In genomic region chr16:2159052-2159838, GRCh38 we compare ENCODE assay signal across 9 cellular contexts. TPM values are rescaled to one million over a fixed set of nuclear protein-coding genes. Genes with fewer than 3 reads are reported as not detected.
DNase-seq lines count a peak whose midpoint lies in the region; ATAC-seq and TF ChIP-seq lines count a peak whose summit lies in the region.
"Had no signal": no experiment of that assay in that cellular context is flagged by ENCODE, and none has a peak within 500 bp of the region (broad histone marks: within the 10 kb centered on the region; RNA-seq: fewer than 3 reads in every experiment).

No MANE protein-coding gene starts in this region.

- no peak overlapping the region for H3K4me3 ChIP-seq in Loucy (ENCODE audit: low read length, poor library complexity, severe bottlenecking)
- H3K4me3 ChIP-seq in mesendoderm (ENCODE audit: low read length): no peak overlapping the region
- peak overlapping the region; percentile 25 to 36 for H3K4me3 ChIP-seq in tibial artery

- whole genome bisulfite sequencing in mesendoderm (ENCODE audit: extremely low coverage, insufficient coverage, low lambda C conversion rate): no CpG with 5 or more reads among the region's 28 CpGs

- H4K5ac ChIP-seq in mesendoderm (ENCODE audit: low read length): no peak overlapping the region

- H2AK5ac ChIP-seq in mesendoderm (ENCODE audit: low read length): no peak overlapping the region

- peak overlapping the region; percentile 36 for H3K27ac Mint-ChIP-seq in chondrocyte (ENCODE audit: unreplicated experiment)
- H3K27ac Mint-ChIP-seq: activated T-helper 2 cell treated with anti-CD3 and anti-CD28 coated beads, Interferon-gamma antibody, Interleukin-2, Interleukin-4, amounts not matched to agents 10 μg/mL and 5 μg/mL and 100 μg/mL, durations not matched to agents 14 hours and 24 hours and 36 hours had no signal

- peak overlapping the region; percentile 67 for H3K56ac ChIP-seq in mesendoderm (ENCODE audit: low read length)

- H3K4ac ChIP-seq in mesendoderm (ENCODE audit: low read depth, low read length): no peak overlapping the region

- no peak for ATAC-seq in HG03175 (IDR thresholded peaks at IDR 0.05; ENCODE audit: unreplicated experiment)
- no peak for ATAC-seq in GM19455 (IDR thresholded peaks at IDR 0.05; ENCODE audit: unreplicated experiment)
- no peak for ATAC-seq in HG03097 (IDR thresholded peaks at IDR 0.05; ENCODE audit: low FRiP score, unreplicated experiment)

- intact Hi-C loops in tibial artery (cut with DNase I; ENCODE audit: low total_unique reads): no loop called here

- H3K79me1 ChIP-seq in mesendoderm (ENCODE audit: low read length): peaks cover 9% of the 10 kb centered on the region

- H3K4me2 ChIP-seq in Loucy (ENCODE audit: low read depth, low read length, poor library complexity, severe bottlenecking): peak overlapping the region; percentile 20
- no peak overlapping the region for H3K4me2 ChIP-seq in mesendoderm (ENCODE audit: low read length)

- H3K36me3 Mint-ChIP-seq in chondrocyte (ENCODE audit: low read depth): peaks cover 1% of the 10 kb centered on the region

- H3K27me3 ChIP-seq in Loucy (ENCODE audit: insufficient read depth, low read length, poor library complexity, severe bottlenecking) (peaks cover 4% of the 10 kb centered on the region), mesendoderm (ENCODE audit: insufficient read depth, low read length, poor library complexity) (no peaks in the 10 kb centered on the region), tibial artery (no peaks in the 10 kb centered on the region)

- H3K27ac ChIP-seq in mesendoderm (ENCODE audit: low read depth, low read length) (no peak overlapping the region), tibial artery (peak overlapping the region; percentile 52 to 84)

- H2BK5ac ChIP-seq in mesendoderm (ENCODE audit: low read length): no peak overlapping the region

- H4K20me1 ChIP-seq in Loucy (ENCODE audit: insufficient read depth, low read length, poor library complexity, severe bottlenecking): peaks cover 14% of the 10 kb centered on the region

- no peaks in the 10 kb centered on the region for H3K9me2 ChIP-seq in Loucy (replicated peaks; ENCODE audit: low read depth, low read length)

- H3K9me3 ChIP-seq in Loucy (ENCODE audit: insufficient read depth, low read depth, low read length) (no peaks in the 10 kb centered on the region), tibial artery (no peaks in the 10 kb centered on the region)

- peaks cover 5% of the 10 kb centered on the region for H3K4me1 ChIP-seq in Loucy (ENCODE audit: insufficient read depth, low read length, poor library complexity, severe bottlenecking)
- H3K4me1 ChIP-seq in mesendoderm (ENCODE audit: control insufficient read depth, low read depth, low read length): no peaks in the 10 kb centered on the region
- peaks cover 0 to 86% (median 46%) of the 10 kb centered on the region in 4 donors for H3K4me1 ChIP-seq in tibial artery

- H3K9me3 Mint-ChIP-seq in chondrocyte (ENCODE audit: low read depth): no peaks in the 10 kb centered on the region
- H3K9me3 Mint-ChIP-seq: activated T-helper 2 cell treated with anti-CD3 and anti-CD28 coated beads, Interferon-gamma antibody, Interleukin-2, Interleukin-4, amounts not matched to agents 10 μg/mL and 5 μg/mL and 100 μg/mL, durations not matched to agents 14 hours and 24 hours and 36 hours had no signal

- no peak overlapping the region for H2AFZ ChIP-seq in Loucy (ENCODE audit: low read length)

- no peaks in the 10 kb centered on the region for H3K36me3 ChIP-seq in Loucy (ENCODE audit: insufficient read depth, low read length)
- peaks cover 3% of the 10 kb centered on the region for H3K36me3 ChIP-seq in mesendoderm (ENCODE audit: control insufficient read depth, insufficient read depth, low read length)
- H3K36me3 ChIP-seq in tibial artery: peaks cover 0 to 4% (median 0%) of the 10 kb centered on the region in 3 donors

- DNase-seq in chondrocyte (ENCODE audit: low spot score): no peak
- DNase-seq in mesendoderm: peak; percentile 33
- peak; percentile 43 to 80 for DNase-seq in tibial artery
- DNase-seq: occipital lobe had no signal

- H3K4me1 Mint-ChIP-seq in chondrocyte (ENCODE audit: low read depth): peaks cover 44% of the 10 kb centered on the region

- H3F3A ChIP-seq in Loucy (ENCODE audit: low read depth): no peaks in the 10 kb centered on the region

- no peak overlapping the region for H3K23ac ChIP-seq in mesendoderm (ENCODE audit: low read length)

- no peak overlapping the region for H2BK120ac ChIP-seq in mesendoderm (ENCODE audit: low read depth, low read length)

- TF ChIP-seq CTCF in Loucy (conservative IDR thresholded peaks at IDR 0.05; ENCODE audit: low read length) (no peak), chondrocyte (IDR thresholded peaks at IDR 0.05) (no peak), tibial artery (IDR thresholded peaks at IDR 0.05) (no peak)

- H3K79me2 ChIP-seq in Loucy (ENCODE audit: insufficient read depth, low read length): peaks cover 79% of the 10 kb centered on the region
- H3K79me2 ChIP-seq in mesendoderm (ENCODE audit: control insufficient read depth, insufficient read depth, low read length): peaks cover 84% of the 10 kb centered on the region

- no peak overlapping the region for H2BK15ac ChIP-seq in mesendoderm (replicated peaks; ENCODE audit: low read depth)

- H3K9ac ChIP-seq in Loucy (ENCODE audit: low read depth, low read length, poor library complexity, severe bottlenecking) (no peak overlapping the region), mesendoderm (ENCODE audit: low read length) (peak overlapping the region; percentile 40)

- H3K18ac ChIP-seq in mesendoderm (ENCODE audit: low read length): no peak overlapping the region

- no peak overlapping the region for H4K8ac ChIP-seq in mesendoderm (ENCODE audit: low read depth, low read length)

- H3K4me3 Mint-ChIP-seq in chondrocyte (ENCODE audit: unreplicated experiment): no peak overlapping the region

- H3K27me3 Mint-ChIP-seq in chondrocyte (ENCODE audit: low read depth): no peaks in the 10 kb centered on the region

RNA-seq across cellular contexts. Expression of gene TRAF7, which starts 3.7 kb away (rescaled TPM):
- total RNA-seq in chondrocyte: 62.1 to 71.3 TPM (median 63.4 TPM) in 3 replicates
- 124 TPM for polyA plus RNA-seq in mesendoderm (2013, experiment 1 of 2)
- 126 TPM for polyA plus RNA-seq in mesendoderm (2013, experiment 2 of 2)

RNA-seq across cellular contexts. Expression of gene RAB26, which starts 10.8 kb away (rescaled TPM):
- 0.28 to 1.1 TPM (median 0.80 TPM) in 3 replicates for total RNA-seq in chondrocyte
- polyA plus RNA-seq in mesendoderm (2013, experiment 1 of 2): 1.9 TPM
- polyA plus RNA-seq in mesendoderm (2013, experiment 2 of 2): 1.3 TPM

RNA-seq across cellular contexts. Expression of gene PKD1, which starts 23.5 kb away (rescaled TPM):
- 131 to 230 TPM (median 216 TPM) in 3 replicates for total RNA-seq in chondrocyte
- 15.0 TPM for polyA plus RNA-seq in mesendoderm (2013, experiment 1 of 2)
- 15.3 TPM for polyA plus RNA-seq in mesendoderm (2013, experiment 2 of 2)

RNA-seq across cellular contexts. Expression of gene CASKIN1, which starts 37.2 kb away (rescaled TPM):
- 1.3 to 3.6 TPM (median 2.3 TPM) in 3 replicates for total RNA-seq in chondrocyte
- polyA plus RNA-seq in mesendoderm (2013, experiment 1 of 2): 0.24 TPM
- 1.1 TPM for polyA plus RNA-seq in mesendoderm (2013, experiment 2 of 2)

RNA-seq across cellular contexts. Expression of gene MLST8, which starts 46.0 kb away (rescaled TPM):
- total RNA-seq in chondrocyte: 37.1 to 41.4 TPM (median 39.3 TPM) in 3 replicates
- polyA plus RNA-seq in mesendoderm (2013, experiment 1 of 2): 48.7 TPM
- 49.1 TPM for polyA plus RNA-seq in mesendoderm (2013, experiment 2 of 2)

Comparison
In these comparisons a context has a peak if more than half of its experiments do, and no peak if none do; other contexts are left out.
1. H3K4me3 ChIP-seq: peak in tibial artery (2 of 2); none in Loucy (single experiment) and mesendoderm (single experiment).